In genomic region chr16:27232061-27232841, GRCh38 we compare ENCODE assay signal across 1 cellular context.
TF ChIP-seq lines count a peak whose summit lies in the region.

No MANE protein-coding gene starts in this region.

TF ChIP-seq in HepG2, 621 proteins besides CTCF, POLR2A, EP300 and RAD21:
- no peak for TF ChIP-seq ZNF558 (CRISPR knock-in tag; IDR thresholded peaks at IDR 0.05; ENCODE audit: borderline replicate concordance)
- TF ChIP-seq ZNF598 (CRISPR knock-in tag; IDR thresholded peaks at IDR 0.05; ENCODE audit: borderline replicate concordance), result no peak
- no peak for TF ChIP-seq PRDM15 (CRISPR knock-in tag; IDR thresholded peaks at IDR 0.05)
- TF ChIP-seq KIAA2018 (CRISPR knock-in tag; IDR thresholded peaks at IDR 0.05; ENCODE audit: borderline replicate concordance), result no peak
- no peak for TF ChIP-seq SUZ12 (IDR thresholded peaks at IDR 0.05; ENCODE audit: low read depth, low read length)
- TF ChIP-seq ZSCAN20 (CRISPR knock-in tag; IDR thresholded peaks at IDR 0.05; ENCODE audit: borderline replicate concordance), result no peak
- no peak for TF ChIP-seq ATF2 (CRISPR knock-in tag; IDR thresholded peaks at IDR 0.05)
- no peak for TF ChIP-seq STAT6 (CRISPR knock-in tag; IDR thresholded peaks at IDR 0.05; ENCODE audit: borderline replicate concordance)
- TF ChIP-seq ZFP36 (IDR thresholded peaks at IDR 0.05; ENCODE audit: borderline replicate concordance, low read depth, low read length, partially characterized antibody), result no peak
- no peak for TF ChIP-seq UBTF (CRISPR knock-in tag; IDR thresholded peaks at IDR 0.05)
- TF ChIP-seq, protein P1, sequence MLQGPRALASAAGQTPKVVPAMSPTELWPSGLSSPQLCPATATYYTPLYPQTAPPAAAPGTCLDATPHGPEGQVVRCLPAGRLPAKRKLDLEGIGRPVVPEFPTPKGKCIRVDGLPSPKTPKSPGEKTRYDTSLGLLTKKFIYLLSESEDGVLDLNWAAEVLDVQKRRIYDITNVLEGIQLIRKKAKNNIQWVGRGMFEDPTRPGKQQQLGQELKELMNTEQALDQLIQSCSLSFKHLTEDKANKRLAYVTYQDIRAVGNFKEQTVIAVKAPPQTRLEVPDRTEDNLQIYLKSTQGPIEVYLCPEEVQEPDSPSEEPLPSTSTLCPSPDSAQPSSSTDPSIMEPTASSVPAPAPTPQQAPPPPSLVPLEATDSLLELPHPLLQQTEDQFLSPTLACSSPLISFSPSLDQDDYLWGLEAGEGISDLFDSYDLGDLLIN (CRISPR knock-in tag; IDR thresholded peaks at IDR 0.05; ENCODE audit: borderline replicate concordance), result no peak
- TF ChIP-seq PLRG1 (conservative IDR thresholded peaks at IDR 0.05), result no peak
- TF ChIP-seq SMARCC2 (IDR thresholded peaks at IDR 0.05), result no peak
- no peak for TF ChIP-seq SYNCRIP (IDR thresholded peaks at IDR 0.05; ENCODE audit: insufficient read depth, low read depth, low read length)
- TF ChIP-seq ARNTL (CRISPR knock-in tag; IDR thresholded peaks at IDR 0.05), result no peak
- no peak for TF ChIP-seq ZNF513 (CRISPR knock-in tag; conservative IDR thresholded peaks at IDR 0.05)
- TF ChIP-seq HDAC1 (CRISPR knock-in tag; IDR thresholded peaks at IDR 0.05), result no peak
